In the genomic region with DNA sequence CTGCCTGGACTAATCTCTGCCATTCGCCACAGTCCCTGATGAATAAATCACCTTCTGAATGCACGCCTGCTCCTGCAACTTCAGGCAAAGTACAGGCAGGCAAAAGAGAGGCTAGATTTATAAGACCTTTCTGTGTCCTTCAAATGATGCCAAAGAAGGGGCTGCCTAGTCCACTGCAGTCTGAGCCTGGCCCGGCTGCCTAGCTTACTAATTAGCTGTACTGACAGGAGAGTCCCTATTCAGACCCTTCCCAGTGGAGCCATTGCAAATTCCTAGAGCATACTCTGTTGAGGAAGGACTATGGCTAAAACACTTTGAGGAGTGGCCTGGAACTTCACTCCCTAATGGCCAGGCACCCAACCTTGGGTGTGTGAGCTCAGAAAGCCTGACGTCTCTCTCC, we compare ENCODE assay signal across 24 cellular contexts. TPM values are rescaled to one million over a fixed set of nuclear protein-coding genes. Genes with fewer than 3 reads are reported as not detected.
"Had no signal": no experiment of that assay in that cellular context is flagged by ENCODE, and none has a peak within 500 bp of the region (broad histone marks: within the 10 kb centered on the region; RNA-seq: fewer than 3 reads in every experiment).

No MANE protein-coding gene starts in this region.

- H3K27ac ChIP-seq: esophagus muscularis mucosa, foreskin keratinocyte, lower lobe of right lung, parathyroid adenoma, prostate gland, right atrium auricular region, sigmoid colon, spleen, suprapubic skin, thyroid gland, vagina had no signal

- H3K27me3 ChIP-seq: esophagus muscularis mucosa, foreskin keratinocyte, right atrium auricular region, sigmoid colon, spleen, suprapubic skin, thyroid gland, vagina had no signal

- FAIRE-seq: colon, endothelial cell of umbilical vein had no signal

- H3K4me1 ChIP-seq: lower lobe of right lung, parathyroid adenoma, prostate gland, sigmoid colon, thyroid gland, vagina had no signal

- H3K9me3 ChIP-seq: esophagus muscularis mucosa, lower lobe of right lung, prostate gland, right atrium auricular region, sigmoid colon, spleen, suprapubic skin, thyroid gland, vagina had no signal

- ATAC-seq: foreskin keratinocyte; left ventricle myocardium superior; lower lobe of right lung; natural killer cell; stimulated activated naive B cell treated with anti-CD40 and anti-IgM and Interleukin-4, amounts not matched to agents 10 μg/mL and 1 μg/mL and 100 μg/mL, for 72 hours had no signal

- DNase-seq: cerebellar nuclear complex; effector CD8-positive, alpha-beta T cell; foreskin keratinocyte; glutamatergic neuron; immature natural killer cell; islet precursor cell; kidney glomerular epithelial cell; left ventricle myocardium superior; lower lobe of right lung; natural killer cell; sigmoid colon; spleen; stimulated activated naive B cell treated with anti-CD40 and anti-IgM and Interleukin-4, amounts not matched to agents 10 μg/mL and 1 μg/mL and 100 μg/mL, for 72 hours; thyroid gland; trophoblast cell had no signal

- H3K36me3 ChIP-seq: lower lobe of right lung, prostate gland, right atrium auricular region, sigmoid colon, spleen, suprapubic skin, thyroid gland, vagina had no signal

- H3K4me3 ChIP-seq: esophagus muscularis mucosa, lower lobe of right lung, prostate gland, right atrium auricular region, sigmoid colon, spleen, suprapubic skin, thyroid gland, vagina had no signal

RNA-seq across cellular contexts. Expression of gene FGF1, which starts 7.3 kb away (rescaled TPM):
- polyA plus RNA-seq: endothelial cell of umbilical vein, immature natural killer cell, neural cell had no signal
